Comparison of ENCODE assay signal across 15 cellular contexts in the genomic region with DNA sequence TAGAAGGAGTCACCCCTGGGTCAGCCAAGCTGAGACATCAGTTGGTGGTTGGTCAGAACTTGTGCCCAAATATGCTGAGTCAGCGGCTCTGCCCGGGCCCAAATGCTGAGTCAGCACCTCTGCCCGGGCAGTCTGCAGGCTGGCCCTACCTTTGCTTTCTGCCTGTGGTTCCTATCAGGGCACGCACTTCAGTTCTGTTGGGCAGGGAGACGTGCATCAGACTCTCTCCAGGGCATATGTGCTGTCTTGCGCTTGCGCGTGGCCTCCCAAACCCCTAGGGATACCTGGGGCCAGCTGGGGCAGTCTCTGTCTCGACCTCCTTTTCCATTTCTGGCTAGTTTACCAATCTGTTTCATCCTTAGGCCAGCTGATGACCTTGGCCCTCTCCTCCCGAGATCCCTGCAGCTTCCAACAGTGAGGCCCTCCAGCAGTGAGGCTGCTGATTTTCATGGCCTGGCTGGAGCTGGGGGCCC. TPM values are rescaled to one million over a fixed set of nuclear protein-coding genes. Genes with fewer than 3 reads are reported as not detected.
DNase-seq lines count a peak whose midpoint lies in the region; ATAC-seq, FAIRE-seq and TF ChIP-seq lines count a peak whose summit lies in the region.
"Had no signal": no experiment of that assay in that cellular context is flagged by ENCODE, and none has a peak within 500 bp of the region (broad histone marks: within the 10 kb centered on the region; RNA-seq: fewer than 3 reads in every experiment).

No MANE protein-coding gene starts in this region.

- H3K4me1 Mint-ChIP-seq in T-helper 17 cell, result peaks cover 7% of the 10 kb centered on the region
- no peaks in the 10 kb centered on the region for H3K4me1 Mint-ChIP-seq in activated naive CD8-positive, alpha-beta T cell treated with anti-CD3 and anti-CD28 coated beads for 36 hours
- H3K4me1 Mint-ChIP-seq in HFFc6 (ENCODE audit: low read depth), result no peaks in the 10 kb centered on the region

- peaks cover 0 to 9% (median 0%) of the 10 kb centered on the region in 3 donors for H3K36me3 ChIP-seq in pancreas

- H3K36me3 Mint-ChIP-seq in T-helper 17 cell (ENCODE audit: low read depth), result peaks cover 2% of the 10 kb centered on the region
- peaks cover 22% of the 10 kb centered on the region for H3K36me3 Mint-ChIP-seq in activated naive CD8-positive, alpha-beta T cell treated with anti-CD3 and anti-CD28 coated beads for 36 hours
- H3K36me3 Mint-ChIP-seq in HFFc6 (ENCODE audit: low read depth), result peaks cover 24% of the 10 kb centered on the region

- H3K4me3 Mint-ChIP-seq in T-helper 17 cell, result no peak overlapping the region
- no peak overlapping the region for H3K4me3 Mint-ChIP-seq in activated naive CD8-positive, alpha-beta T cell treated with anti-CD3 and anti-CD28 coated beads for 36 hours
- H3K4me3 Mint-ChIP-seq in HFFc6, result no peak overlapping the region

- no peaks in the 10 kb centered on the region for H3K27me3 Mint-ChIP-seq in T-helper 17 cell
- no peaks in the 10 kb centered on the region for H3K27me3 Mint-ChIP-seq in activated naive CD8-positive, alpha-beta T cell treated with anti-CD3 and anti-CD28 coated beads for 36 hours
- H3K27me3 Mint-ChIP-seq in HFFc6 (ENCODE audit: insufficient read depth), result peaks cover 2% of the 10 kb centered on the region

- TF ChIP-seq CTCF in pancreas (IDR thresholded peaks at IDR 0.05) (no peak), HFFc6 (IDR thresholded peaks at IDR 0.05) (no peak)

- peak; percentile 74 for DNase-seq in H54 (ENCODE audit: insufficient read length, low spot score)
- DNase-seq in T-helper 17 cell, result no peak
- DNase-seq in fibroblast of gingiva (ENCODE audit: low read depth), result peak; percentile 25
- peak in 4 of 6 donors; percentile 51 to 58 (median 54) for DNase-seq in pancreas
- no peak for DNase-seq in left colon
- DNase-seq in activated naive CD8-positive, alpha-beta T cell treated with anti-CD3 and anti-CD28 coated beads for 36 hours, result no peak
- DNase-seq in HFFc6, result no peak
- DNase-seq: COR-L47, cortex of kidney, NCI-H1930, PC-9, right cardiac atrium had no signal

- peak overlapping the region; percentile 53 for H3K27ac Mint-ChIP-seq in T-helper 17 cell
- no peak overlapping the region for H3K27ac Mint-ChIP-seq in activated naive CD8-positive, alpha-beta T cell treated with anti-CD3 and anti-CD28 coated beads for 36 hours
- H3K27ac Mint-ChIP-seq in HFFc6, result no peak overlapping the region

- H3K27ac ChIP-seq in pancreas, result no peak overlapping the region
- H3K27ac ChIP-seq: PC-9, VCaP had no signal

- no peak for FAIRE-seq in H54 (lab: Jason Lieb, UNC)
- no peak for FAIRE-seq in pancreas (lab: Jason Lieb, UNC)

- no peak overlapping the region for H3K4me3 ChIP-seq in pancreas
- H3K4me3 ChIP-seq: lung, PC-9 had no signal

- peaks cover 4% of the 10 kb centered on the region for H3K9me3 Mint-ChIP-seq in activated naive CD8-positive, alpha-beta T cell treated with anti-CD3 and anti-CD28 coated beads for 36 hours
- no peaks in the 10 kb centered on the region; the same call in 1 of the 2 replicates for H3K9me3 Mint-ChIP-seq in HFFc6

- intact Hi-C loops in pancreas (cut with DNase I) (no loop called here), left colon (cut with DNase I, micrococcal nuclease) (no loop called here)

- WGBS in pancreas, 2 donors, result 60 to 66% methylated on average over 10 of the region's 10 CpGs

- peaks cover 0 to 3% (median 0%) of the 10 kb centered on the region in 3 donors for H3K4me1 ChIP-seq in pancreas

- ATAC-seq in T-helper 17 cell, result no peak
- peak; percentile 44 to 69 (median 55) for ATAC-seq in pancreas
- ATAC-seq in left colon, result no peak
- no peak for ATAC-seq in HG02623 (IDR thresholded peaks at IDR 0.05; ENCODE audit: unreplicated experiment)

- TF ChIP-seq POLR2A in H54 (IDR thresholded peaks at IDR 0.05; ENCODE audit: low read depth, low read length), result no peak

- H3K9me3 ChIP-seq in T-helper 17 cell (ENCODE audit: control insufficient read depth, low read length, poor library complexity, severe bottlenecking) (no peaks in the 10 kb centered on the region), pancreas (no peaks in the 10 kb centered on the region)

- no peaks in the 10 kb centered on the region for H3K27me3 ChIP-seq in pancreas

RNA-seq across cellular contexts. Expression of a gene that starts 24.4 kb away (rescaled TPM):
- total RNA-seq in T-helper 17 cell (100 to 1,000 TPM in 1 of 2 donors, 10 to 100 TPM in 1; 98.2 to 139 TPM), pancreas (10 to 100 TPM in 5 of 6 donors, 1 to 10 TPM in 1; 8.9 to 43.4 (median 26.5) TPM), left colon (100 to 1,000 TPM; 122 to 224 TPM)
- polyA plus RNA-seq in pancreas, result 10 to 100 TPM; 24.7 to 41.2 TPM
- total RNA-seq in activated naive CD8-positive, alpha-beta T cell treated with anti-CD3 and anti-CD28 coated beads for 36 hours, result 10 to 100 TPM; 67.3 to 68.8 TPM
- total RNA-seq in HFFc6 (2021; fragmentation: NEBNext Ultra II Directional; extraction: Animal tissue kit (Norgen Biotek cat#: 25700)), result 10 to 100 TPM; 22.8 to 34.3 (median 28.0) TPM

Comparison
In these comparisons a context has a peak if more than half of its experiments do, and no peak if none do; other contexts are left out.
1. DNase-seq: peak in H54 (single experiment), fibroblast of gingiva (single experiment) and pancreas (4 of 6); none in T-helper 17 cell (0 of 3), left colon (0 of 2), activated naive CD8-positive, alpha-beta T cell treated with anti-CD3 and anti-CD28 coated beads for 36 hours (single experiment) and HFFc6 (single experiment).
2. ATAC-seq: peak in pancreas (4 of 4); none in T-helper 17 cell (single experiment), left colon (single experiment) and HG02623 (single experiment).